37 cellular contexts compared by ENCODE assay signal in genomic region chr16:55359946-55360345, GRCh38. TPM values are rescaled to one million over a fixed set of nuclear protein-coding genes. Genes with fewer than 3 reads are reported as not detected.
"Had no signal": no experiment of that assay in that cellular context is flagged by ENCODE, and none has a peak within 500 bp of the region (broad histone marks: within the 10 kb centered on the region; RNA-seq: fewer than 3 reads in every experiment).

No MANE protein-coding gene starts in this region.

- DNase-seq: activated effector memory CD4-positive, alpha-beta T cell treated with anti-CD3 and anti-CD28 coated beads, Interleukin-2, amount 50 U/mL, for 16 hours; activated effector memory CD4-positive, alpha-beta T cell treated with Interleukin-2 at 50 U/mL for 16 hours; activated gamma-delta T cell; activated gamma-delta T cell treated with Interleukin-2 at 50 U/mL for 16 hours; activated naive CD4-positive, alpha-beta T cell; activated naive CD4-positive, alpha-beta T cell treated with anti-CD3 and anti-CD28 coated beads for 36 hours; activated naive CD4-positive, alpha-beta T cell treated with anti-CD3 and anti-CD28 coated beads, Interleukin-2, amount 10 ng/mL, durations not matched to agents 7 days and 5 days; activated naive CD4-positive, alpha-beta T cell treated with anti-CD3 and anti-CD28 coated beads, Interleukin-2, amount 50 U/mL, for 16 hours; activated naive CD4-positive, alpha-beta T cell treated with Interleukin-2 at 50 U/mL for 16 hours; activated naive CD8-positive, alpha-beta T cell treated with anti-CD3 and anti-CD28 coated beads for 36 hours; activated naive CD8-positive, alpha-beta T cell treated with anti-CD3 and anti-CD28 coated beads, Interleukin-2, amount 10 ng/mL, durations not matched to agents 7 days and 5 days; activated naive CD8-positive, alpha-beta T cell treated with anti-CD3 and anti-CD28 coated beads, Interleukin-2, amount 50 U/mL, for 24 hours; activated T-cell treated with anti-CD3 and anti-CD28 coated beads, Interleukin-2, amount 50 U/mL, for 1 hour; activated T-cell treated with anti-CD3 and anti-CD28 coated beads, Interleukin-2, amount 50 U/mL, for 24 hours; activated T-cell treated with anti-CD3 and anti-CD28 coated beads, Interleukin-2, amount 50 U/mL, for 4 hours; activated T-cell treated with anti-CD3 and anti-CD28 coated beads, Interleukin-2, amount 50 U/mL, for 48 hours; activated T-cell treated with anti-CD3 and anti-CD28 coated beads, Interleukin-2, amount 50 U/mL, for 72 hours; adrenal gland; amniotic stem cell; amygdala; anterior cingulate cortex; aorta; body of pancreas; brain microvascular endothelial cell; caudate nucleus; central memory CD4-positive, alpha-beta T cell; cerebellar nuclear complex had no signal

- H3K4me3 ChIP-seq: adrenal gland, ascending aorta, body of pancreas, breast epithelium, cardiac muscle cell had no signal

- FAIRE-seq: astrocyte, bronchial epithelial cell had no signal

- H3K4me1 ChIP-seq: adrenal gland, ascending aorta, body of pancreas, breast epithelium had no signal

- H3K27me3 ChIP-seq: ascending aorta, body of pancreas, brain microvascular endothelial cell, breast epithelium had no signal

- ATAC-seq: activated naive CD4-positive, alpha-beta T cell treated with anti-CD3 and anti-CD28 coated beads, Interleukin-2, amount 50 U/mL, for 72 hours; activated naive CD8-positive, alpha-beta T cell treated with anti-CD3 and anti-CD28 coated beads, Interleukin-2, amount 50 U/mL, for 24 hours; activated T-cell treated with anti-CD3 and anti-CD28 coated beads, Interleukin-2, amount 50 U/mL, for 4 hours; activated T-cell treated with anti-CD3 and anti-CD28 coated beads, Interleukin-2, amount 50 U/mL, for 72 hours; activated T-helper 17 cell treated with anti-CD3 and anti-CD28 coated beads, Interleukin-2, amount 50 U/mL, for 72 hours; body of pancreas had no signal

- H3K9me3 ChIP-seq: adrenal gland, ascending aorta, body of pancreas, breast epithelium had no signal

- H3K36me3 ChIP-seq: adrenal gland, ascending aorta, brain microvascular endothelial cell, breast epithelium, cardiac muscle cell had no signal

- H3K27ac ChIP-seq: adrenal gland, ascending aorta, body of pancreas, brain microvascular endothelial cell, breast epithelium, cardiac muscle cell had no signal

RNA-seq across cellular contexts. Expression of gene IRX6, which starts 35.9 kb away (rescaled TPM):
- total RNA-seq: activated naive CD4-positive, alpha-beta T cell treated with anti-CD3 and anti-CD28 coated beads for 36 hours; activated naive CD4-positive, alpha-beta T cell treated with anti-CD3 and anti-CD28 coated beads, Interleukin-2, amount 50 U/mL, for 72 hours; activated naive CD8-positive, alpha-beta T cell treated with anti-CD3 and anti-CD28 coated beads for 36 hours; activated naive CD8-positive, alpha-beta T cell treated with anti-CD3 and anti-CD28 coated beads, Interleukin-2, amount 10 ng/mL, durations not matched to agents 7 days and 5 days; activated T-cell treated with anti-CD3 and anti-CD28 coated beads, Interleukin-2, amount 50 U/mL, for 4 hours; activated T-cell treated with anti-CD3 and anti-CD28 coated beads, Interleukin-2, amount 50 U/mL, for 72 hours; activated T-helper 1 cell treated with anti-CD3 and anti-CD28 coated beads, Interleukin-12 subunit alpha, Interleukin-12 subunit beta, Interleukin-2, Interleukin-4 antibody, amounts not matched to agents 30 ng/mL and 10 ng/mL and 1 ng/mL, durations not matched to agents 14 hours and 24 hours and 36 hours; activated T-helper 17 cell treated with anti-CD3 and anti-CD28 coated beads, Interleukin-2, amount 50 U/mL, for 72 hours; activated T-helper 2 cell treated with anti-CD3 and anti-CD28 coated beads, Interferon-gamma antibody, Interleukin-2, Interleukin-4, amounts not matched to agents 10 μg/mL and 5 μg/mL and 100 μg/mL, durations not matched to agents 14 hours and 24 hours and 36 hours; astrocyte; bronchial epithelial cell; chondrocyte had no signal
- polyA plus RNA-seq: aorta had no signal
